ENCODE assay signal across 8 cellular contexts in genomic region chr10:22630229-22631174, GRCh38.
A peak's percentile ranks its signal among the peaks of the same experiment; 100 is the strongest.
DNase-seq lines count a peak whose midpoint lies in the region; ATAC-seq, FAIRE-seq and TF ChIP-seq lines count a peak whose summit lies in the region.

No MANE protein-coding gene starts in this region.

- TF ChIP-seq EP300 in upper lobe of left lung (IDR thresholded peaks at IDR 0.05), result no peak

- DNase-seq in Jurkat, Clone E6-1 (ENCODE audit: low read depth, low spot score), result peak; percentile 55
- DNase-seq in adrenal gland, result no peak
- peak; percentile 74 for DNase-seq in iris pigment epithelial cell (ENCODE audit: low read depth)
- no peak for DNase-seq in upper lobe of left lung
- DNase-seq in urothelium cell line (ENCODE audit: low spot score), result no peak
- DNase-seq in inferior parietal cortex (ENCODE audit: extremely low spot score), result no peak

- WGBS in adrenal gland, 4 donors, result 73 to 79% (median 76%) methylated on average over 7 of the region's 7 CpGs
- WGBS in upper lobe of left lung, 2 donors, result 61 to 64% methylated on average over 7 of the region's 7 CpGs

- no peaks in the 10 kb centered on the region for H3K9me3 ChIP-seq in adrenal gland (replicated peaks in 1 of 3)
- no peaks in the 10 kb centered on the region for H3K9me3 ChIP-seq in upper lobe of left lung

- peak overlapping the region; percentile 19 for H3K4me3 ChIP-seq in Jurkat, Clone E6-1 (ENCODE audit: low read length)
- H3K4me3 ChIP-seq in adrenal gland (no peak overlapping the region), upper lobe of left lung (no peak overlapping the region)

- no peak for FAIRE-seq in urothelium cell line (lab: Jason Lieb, UNC)

- ATAC-seq in GM18502 (IDR thresholded peaks at IDR 0.05; ENCODE audit: poor library complexity, unreplicated experiment) (peak; percentile 87), GM21786 (IDR thresholded peaks at IDR 0.05; ENCODE audit: unreplicated experiment) (peak; percentile 79), upper lobe of left lung (ENCODE audit: low FRiP score in 2 of 2) (peak; percentile 65 to 75)

- TF ChIP-seq POLR2A in adrenal gland (IDR thresholded peaks at IDR 0.05), result no peak
- no peak for TF ChIP-seq POLR2A in upper lobe of left lung (IDR thresholded peaks at IDR 0.05)

- intact Hi-C loops in adrenal gland (cut with DNase I), result no loop called here

- H3K4me1 ChIP-seq in adrenal gland (replicated peaks in 1 of 2), result peaks cover 0 to 50% of the 10 kb centered on the region in 2 donors
- peaks cover 14 to 41% (median 29%) of the 10 kb centered on the region in 4 donors for H3K4me1 ChIP-seq in upper lobe of left lung

- TF ChIP-seq CTCF in adrenal gland (IDR thresholded peaks at IDR 0.05) (no peak), upper lobe of left lung (IDR thresholded peaks at IDR 0.05) (no peak)

- H3K27me3 ChIP-seq in adrenal gland (no peaks in the 10 kb centered on the region), upper lobe of left lung (no peaks in the 10 kb centered on the region)

- H3K36me3 ChIP-seq in adrenal gland (replicated peaks in 1 of 2) (no peaks in the 10 kb centered on the region), upper lobe of left lung (no peaks in the 10 kb centered on the region)

- H3K27ac ChIP-seq in adrenal gland (peak overlapping the region in 4 of 5 donors; percentile 6 to 74 (median 52)), upper lobe of left lung (peak overlapping the region; percentile 50 to 74 (median 68))

Comparison
In these comparisons a context has a peak if more than half of its experiments do, and no peak if none do; other contexts are left out.
1. DNase-seq: peak in Jurkat, Clone E6-1 (single experiment) and iris pigment epithelial cell (single experiment); none in adrenal gland (0 of 7), upper lobe of left lung (0 of 2), urothelium cell line (single experiment) and inferior parietal cortex (single experiment).
2. Peak in every context shown above with its lines, with median percentiles within 50 percentile points of each other: ATAC-seq.